1 cellular context compared by ENCODE assay signal in the genomic region with DNA sequence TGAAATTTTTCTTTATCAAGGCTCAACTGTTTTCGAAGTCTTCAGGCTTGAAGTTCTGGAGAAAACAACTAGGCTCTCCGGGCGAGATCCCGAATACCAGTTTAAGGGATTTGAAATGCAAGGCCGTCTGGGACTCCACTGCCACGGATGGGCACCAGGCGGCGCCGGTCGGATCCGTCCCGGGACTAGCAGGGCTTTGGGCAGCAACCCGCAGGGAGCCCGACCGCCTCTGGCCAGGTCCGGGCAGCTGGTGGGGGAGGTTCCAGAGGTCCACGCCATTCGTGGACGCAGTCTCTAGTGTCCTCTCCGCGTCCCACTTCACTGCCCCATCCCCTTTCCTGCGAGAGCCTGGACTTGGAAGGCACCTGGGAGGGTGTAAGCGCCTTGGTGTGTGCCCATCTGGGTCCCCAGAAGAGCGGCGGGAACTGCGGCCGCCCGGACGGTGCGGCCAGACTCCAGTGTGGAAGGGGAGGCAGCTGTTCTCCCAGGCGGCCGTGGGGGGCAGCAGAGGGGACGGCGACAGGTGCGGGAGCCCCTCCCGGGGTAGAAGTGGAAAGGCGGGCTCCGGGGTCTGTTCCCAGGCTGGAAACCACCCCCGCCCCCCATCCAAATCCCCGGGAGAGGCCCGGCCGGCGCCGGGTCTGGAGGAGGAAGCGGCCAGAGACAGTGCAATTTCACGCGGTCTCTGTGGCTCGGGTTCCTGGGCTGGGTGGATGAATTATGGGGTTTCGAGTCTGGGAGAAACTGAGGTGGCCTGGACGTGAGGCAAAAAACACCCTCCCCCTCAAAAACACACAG.
TF ChIP-seq lines count a peak whose summit lies in the region.

No MANE protein-coding gene starts in this region.

TF ChIP-seq in HepG2, 621 proteins besides CTCF, POLR2A, EP300 and RAD21 (continued from another document and continues in another):
- peak; percentile 55 for TF ChIP-seq ZNF687 (CRISPR knock-in tag; IDR thresholded peaks at IDR 0.05)
- no peak for TF ChIP-seq ZNF414 (CRISPR knock-in tag; IDR thresholded peaks at IDR 0.05)
- TF ChIP-seq POGK (CRISPR knock-in tag; conservative IDR thresholded peaks at IDR 0.05) = no peak; the same call in 1 of the 2 replicates
- TF ChIP-seq ZNF563 (CRISPR knock-in tag; IDR thresholded peaks at IDR 0.05) = no peak
- no peak for TF ChIP-seq ZNF10 (CRISPR knock-in tag; IDR thresholded peaks at IDR 0.05; ENCODE audit: borderline replicate concordance, low read depth)
- TF ChIP-seq RXRA (CRISPR knock-in tag; IDR thresholded peaks at IDR 0.05) = peak; percentile 68
- TF ChIP-seq ZBTB8A (CRISPR knock-in tag; IDR thresholded peaks at IDR 0.05; ENCODE audit: borderline replicate concordance, low read depth) = no peak
- peak; percentile 89 for TF ChIP-seq KDM2A (CRISPR knock-in tag; IDR thresholded peaks at IDR 0.05; ENCODE audit: borderline replicate concordance, low read depth)
- no peak for TF ChIP-seq ZNF432 (CRISPR knock-in tag; IDR thresholded peaks at IDR 0.05; ENCODE audit: borderline replicate concordance)
- no peak for TF ChIP-seq SYNCRIP (IDR thresholded peaks at IDR 0.05; ENCODE audit: insufficient read depth, low read depth, low read length)
- TF ChIP-seq RFXANK (CRISPR knock-in tag; IDR thresholded peaks at IDR 0.05) = no peak
- 0 out of 2 replicates have a peak, but pooled peaks have one; percentile 12 for TF ChIP-seq ISL2 (CRISPR knock-in tag; IDR thresholded peaks at IDR 0.05)
- no peak for TF ChIP-seq ZNF329 (CRISPR knock-in tag; IDR thresholded peaks at IDR 0.05; ENCODE audit: low read depth)
- 0 out of 2 replicates have a peak, but pooled peaks have one; percentile 52 for TF ChIP-seq ZSCAN29 (CRISPR knock-in tag; conservative IDR thresholded peaks at IDR 0.05)
- TF ChIP-seq, protein P1, sequence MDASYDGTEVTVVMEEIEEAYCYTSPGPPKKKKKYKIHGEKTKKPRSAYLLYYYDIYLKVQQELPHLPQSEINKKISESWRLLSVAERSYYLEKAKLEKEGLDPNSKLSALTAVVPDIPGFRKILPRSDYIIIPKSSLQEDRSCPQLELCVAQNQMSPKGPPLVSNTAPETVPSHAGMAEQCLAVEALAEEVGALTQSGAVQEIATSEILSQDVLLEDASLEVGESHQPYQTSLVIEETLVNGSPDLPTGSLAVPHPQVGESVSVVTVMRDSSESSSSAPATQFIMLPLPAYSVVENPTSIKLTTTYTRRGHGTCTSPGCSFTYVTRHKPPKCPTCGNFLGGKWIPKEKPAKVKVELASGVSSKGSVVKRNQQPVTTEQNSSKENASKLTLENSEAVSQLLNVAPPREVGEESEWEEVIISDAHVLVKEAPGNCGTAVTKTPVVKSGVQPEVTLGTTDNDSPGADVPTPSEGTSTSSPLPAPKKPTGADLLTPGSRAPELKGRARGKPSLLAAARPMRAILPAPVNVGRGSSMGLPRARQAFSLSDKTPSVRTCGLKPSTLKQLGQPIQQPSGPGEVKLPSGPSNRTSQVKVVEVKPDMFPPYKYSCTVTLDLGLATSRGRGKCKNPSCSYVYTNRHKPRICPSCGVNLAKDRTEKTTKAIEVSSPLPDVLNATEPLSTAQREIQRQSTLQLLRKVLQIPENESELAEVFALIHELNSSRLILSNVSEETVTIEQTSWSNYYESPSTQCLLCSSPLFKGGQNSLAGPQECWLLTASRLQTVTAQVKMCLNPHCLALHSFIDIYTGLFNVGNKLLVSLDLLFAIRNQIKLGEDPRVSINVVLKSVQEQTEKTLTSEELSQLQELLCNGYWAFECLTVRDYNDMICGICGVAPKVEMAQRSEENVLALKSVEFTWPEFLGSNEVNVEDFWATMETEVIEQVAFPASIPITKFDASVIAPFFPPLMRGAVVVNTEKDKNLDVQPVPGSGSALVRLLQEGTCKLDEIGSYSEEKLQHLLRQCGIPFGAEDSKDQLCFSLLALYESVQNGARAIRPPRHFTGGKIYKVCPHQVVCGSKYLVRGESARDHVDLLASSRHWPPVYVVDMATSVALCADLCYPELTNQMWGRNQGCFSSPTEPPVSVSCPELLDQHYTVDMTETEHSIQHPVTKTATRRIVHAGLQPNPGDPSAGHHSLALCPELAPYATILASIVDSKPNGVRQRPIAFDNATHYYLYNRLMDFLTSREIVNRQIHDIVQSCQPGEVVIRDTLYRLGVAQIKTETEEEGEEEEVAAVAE (CRISPR knock-in tag; IDR thresholded peaks at IDR 0.05; ENCODE audit: borderline replicate concordance) = no peak
- 0 out of 2 replicates have a peak, but pooled peaks have one; percentile 50 for TF ChIP-seq CCDC6 (CRISPR knock-in tag; IDR thresholded peaks at IDR 0.05)
- TF ChIP-seq ZNF383 (CRISPR knock-in tag; IDR thresholded peaks at IDR 0.05; ENCODE audit: borderline replicate concordance) = no peak
- no peak for TF ChIP-seq ZNF607 (CRISPR knock-in tag; IDR thresholded peaks at IDR 0.05; ENCODE audit: borderline replicate concordance)
- TF ChIP-seq FOXP1 (IDR thresholded peaks at IDR 0.05) = no peak
- 0 out of 2 replicates have a peak, but pooled peaks have one; percentile 23 for TF ChIP-seq FOXP1 (CRISPR knock-in tag; IDR thresholded peaks at IDR 0.05)
- TF ChIP-seq NBN (conservative IDR thresholded peaks at IDR 0.05) = no peak
- no peak for TF ChIP-seq ATF4 (CRISPR knock-in tag; IDR thresholded peaks at IDR 0.05)
- peak; percentile 78; the same call in 1 of the 2 replicates for TF ChIP-seq MYC (CRISPR knock-in tag; IDR thresholded peaks at IDR 0.05; ENCODE audit: borderline replicate concordance)
- no peak for TF ChIP-seq ZNF224 (CRISPR knock-in tag; IDR thresholded peaks at IDR 0.05)
- peak; percentile 58 for TF ChIP-seq PTBP1 (IDR thresholded peaks at IDR 0.05; ENCODE audit: low read depth, low read length, poor library complexity, severe bottlenecking)
- TF ChIP-seq ONECUT2 (CRISPR knock-in tag; IDR thresholded peaks at IDR 0.05) = no peak
- no peak for TF ChIP-seq SNAPC5 (CRISPR knock-in tag; IDR thresholded peaks at IDR 0.05; ENCODE audit: borderline replicate concordance)
- peak; percentile 55; the same call in 1 of the 2 replicates for TF ChIP-seq ZNF564 (CRISPR knock-in tag; IDR thresholded peaks at IDR 0.05)
- TF ChIP-seq, protein P2, sequence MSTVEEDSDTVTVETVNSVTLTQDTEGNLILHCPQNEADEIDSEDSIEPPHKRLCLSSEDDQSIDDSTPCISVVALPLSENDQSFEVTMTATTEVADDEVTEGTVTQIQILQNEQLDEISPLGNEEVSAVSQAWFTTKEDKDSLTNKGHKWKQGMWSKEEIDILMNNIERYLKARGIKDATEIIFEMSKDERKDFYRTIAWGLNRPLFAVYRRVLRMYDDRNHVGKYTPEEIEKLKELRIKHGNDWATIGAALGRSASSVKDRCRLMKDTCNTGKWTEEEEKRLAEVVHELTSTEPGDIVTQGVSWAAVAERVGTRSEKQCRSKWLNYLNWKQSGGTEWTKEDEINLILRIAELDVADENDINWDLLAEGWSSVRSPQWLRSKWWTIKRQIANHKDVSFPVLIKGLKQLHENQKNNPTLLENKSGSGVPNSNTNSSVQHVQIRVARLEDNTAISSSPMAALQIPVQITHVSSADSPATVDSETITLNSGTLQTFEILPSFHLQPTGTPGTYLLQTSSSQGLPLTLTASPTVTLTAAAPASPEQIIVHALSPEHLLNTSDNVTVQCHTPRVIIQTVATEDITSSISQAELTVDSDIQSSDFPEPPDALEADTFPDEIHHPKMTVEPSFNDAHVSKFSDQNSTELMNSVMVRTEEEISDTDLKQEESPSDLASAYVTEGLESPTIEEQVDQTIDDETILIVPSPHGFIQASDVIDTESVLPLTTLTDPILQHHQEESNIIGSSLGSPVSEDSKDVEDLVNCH (CRISPR knock-in tag; IDR thresholded peaks at IDR 0.05) = no peak; the same call in 1 of the 2 replicates
- TF ChIP-seq ELF3 (CRISPR knock-in tag; IDR thresholded peaks at IDR 0.05) = peak; percentile 39; the same call in 1 of the 2 replicates
- no peak for TF ChIP-seq SKIL (CRISPR knock-in tag; IDR thresholded peaks at IDR 0.05; ENCODE audit: borderline replicate concordance)
- no peak for TF ChIP-seq GTF2F1 (IDR thresholded peaks at IDR 0.05; ENCODE audit: low read length)
- no peak for TF ChIP-seq ZNF556 (CRISPR knock-in tag; IDR thresholded peaks at IDR 0.05; ENCODE audit: borderline replicate concordance)
- TF ChIP-seq ATF7 (IDR thresholded peaks at IDR 0.05) = no peak
- no peak for TF ChIP-seq ATF7 (CRISPR knock-in tag; IDR thresholded peaks at IDR 0.05)
